Comparison of ENCODE assay signal across 19 cellular contexts in the genomic region with DNA sequence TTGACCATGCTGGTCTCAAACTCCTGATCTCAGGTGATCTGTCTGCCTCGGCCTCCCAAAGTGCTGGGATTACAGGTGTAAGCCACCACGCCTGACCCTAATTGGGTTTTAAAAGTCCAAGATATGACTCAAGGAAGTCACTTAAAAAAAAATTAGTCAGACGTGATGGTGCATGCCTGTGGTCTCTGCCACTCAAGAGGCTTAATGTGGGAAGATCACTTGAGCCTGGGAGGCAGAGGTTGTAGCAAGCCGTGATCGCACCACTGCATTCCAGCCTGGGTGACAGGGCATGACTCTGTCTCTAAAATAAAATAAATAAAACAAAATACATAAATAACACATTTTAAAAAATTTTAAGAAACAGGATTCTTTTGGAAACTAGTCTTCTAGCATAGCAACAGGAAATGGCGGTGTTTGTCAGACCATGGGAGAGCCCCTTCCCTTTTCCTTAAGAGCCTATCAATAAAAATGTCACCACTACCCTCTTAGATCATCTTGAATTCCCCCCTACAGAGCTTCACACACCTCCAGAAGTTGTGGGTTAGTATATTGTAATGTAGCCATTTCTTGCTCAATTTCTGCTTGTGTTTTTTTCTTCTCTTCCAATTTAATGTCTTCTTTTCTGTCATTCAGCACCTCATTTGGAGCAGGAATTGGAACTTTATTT. TPM values are rescaled to one million over a fixed set of nuclear protein-coding genes. Genes with fewer than 3 reads are reported as not detected.
DNase-seq lines count a peak whose midpoint lies in the region; ATAC-seq and TF ChIP-seq lines count a peak whose summit lies in the region.
"Had no signal": no experiment of that assay in that cellular context is flagged by ENCODE, and none has a peak within 500 bp of the region (broad histone marks: within the 10 kb centered on the region; RNA-seq: fewer than 3 reads in every experiment).

No MANE protein-coding gene starts in this region.

- H3K27me3 ChIP-seq in heart left ventricle, result no peaks in the 10 kb centered on the region
- H3K27me3 ChIP-seq in right atrium auricular region, result no peaks in the 10 kb centered on the region
- no peaks in the 10 kb centered on the region for H3K27me3 ChIP-seq in RWPE2 (ENCODE audit: insufficient read depth, poor library complexity, severe bottlenecking)
- no peaks in the 10 kb centered on the region for H3K27me3 ChIP-seq in fibroblast of lung (ENCODE audit: control insufficient read depth, insufficient read depth, low read length)
- H3K27me3 ChIP-seq: dorsolateral prefrontal cortex, thyroid gland had no signal

- intact Hi-C loops in heart left ventricle (cut with DNase I), result no loop called here

- no peaks in the 10 kb centered on the region for H3K79me2 ChIP-seq in fibroblast of lung (ENCODE audit: control insufficient read depth, insufficient read depth, low read length)

- peak overlapping the region in 8 of 12 donors; percentile 35 to 78 (median 66) for H3K27ac ChIP-seq in heart left ventricle
- H3K27ac ChIP-seq in right atrium auricular region, result peak overlapping the region in 1 of 2 donors; percentile 77
- peak overlapping the region; percentile 49 for H3K27ac ChIP-seq in RWPE2 (ENCODE audit: poor library complexity, severe bottlenecking)
- peak overlapping the region; percentile 27 for H3K27ac ChIP-seq in fibroblast of lung (ENCODE audit: insufficient read depth, low read length)
- H3K27ac ChIP-seq: dorsolateral prefrontal cortex, thyroid gland, VCaP had no signal

- no peak for TF ChIP-seq POLR2A in heart left ventricle (IDR thresholded peaks at IDR 0.05)

- peaks cover 0 to 31% (median 6%) of the 10 kb centered on the region in 12 donors for H3K4me1 ChIP-seq in heart left ventricle
- H3K4me1 ChIP-seq in right atrium auricular region, result peaks cover 0 to 12% of the 10 kb centered on the region in 2 donors
- peaks cover 18% of the 10 kb centered on the region for H3K4me1 ChIP-seq in RWPE2 (ENCODE audit: insufficient read depth, poor library complexity, severe bottlenecking)
- H3K4me1 ChIP-seq in fibroblast of lung (ENCODE audit: control insufficient read depth, extremely low read depth, insufficient read depth, low read length), result peaks cover 6% of the 10 kb centered on the region

- H2AFZ ChIP-seq in fibroblast of lung (ENCODE audit: low read length), result no peak overlapping the region

- peaks cover 9% of the 10 kb centered on the region for H3K4me1 Mint-ChIP-seq in stimulated activated naive CD8-positive, alpha-beta T cell treated with anti-CD3 and anti-CD28 coated beads, Interleukin-15, Interleukin-2, amounts not matched to agents 100 ng/mL and 50 ng/mL, for 24 hours (ENCODE audit: low read depth)
- no peaks in the 10 kb centered on the region for H3K4me1 Mint-ChIP-seq in effector memory CD8-positive, alpha-beta T cell (ENCODE audit: low read depth in 2 of 2)
- H3K4me1 Mint-ChIP-seq: immature natural killer cell had no signal

- H3K9me3 Mint-ChIP-seq in stimulated activated naive CD8-positive, alpha-beta T cell treated with anti-CD3 and anti-CD28 coated beads, Interleukin-15, Interleukin-2, amounts not matched to agents 100 ng/mL and 50 ng/mL, for 24 hours, result no peaks in the 10 kb centered on the region
- no peaks in the 10 kb centered on the region for H3K9me3 Mint-ChIP-seq in effector memory CD8-positive, alpha-beta T cell
- H3K9me3 Mint-ChIP-seq: immature natural killer cell had no signal

- no peak overlapping the region for H3K9ac ChIP-seq in fibroblast of lung (ENCODE audit: insufficient read depth, low read length)

- peaks cover 76% of the 10 kb centered on the region for H3K36me3 Mint-ChIP-seq in stimulated activated naive CD8-positive, alpha-beta T cell treated with anti-CD3 and anti-CD28 coated beads, Interleukin-15, Interleukin-2, amounts not matched to agents 100 ng/mL and 50 ng/mL, for 24 hours (ENCODE audit: low read depth)
- peaks cover 47% of the 10 kb centered on the region for H3K36me3 Mint-ChIP-seq in effector memory CD8-positive, alpha-beta T cell (ENCODE audit: insufficient read depth)

- H3K4me3 ChIP-seq in heart left ventricle (no peak overlapping the region), right atrium auricular region (no peak overlapping the region), RWPE2 (ENCODE audit: severe bottlenecking) (no peak overlapping the region), fibroblast of lung (replicated peaks in 1 of 4; ENCODE audit: control extremely low read depth in 1 of 4, insufficient read depth in 1 of 4, low read depth in 3 of 4, low read length in 4 of 4) (no peak overlapping the region)
- H3K4me3 ChIP-seq: dorsolateral prefrontal cortex, mucosa of descending colon, thyroid gland had no signal

- H3K4me2 ChIP-seq in fibroblast of lung (ENCODE audit: extremely low read depth, insufficient read depth, low read length), result no peak overlapping the region

- H3K36me3 ChIP-seq in heart left ventricle (peaks cover 0 to 78% (median 64%) of the 10 kb centered on the region in 9 donors), right atrium auricular region (peaks cover 50% of the 10 kb centered on the region), RWPE2 (ENCODE audit: low read depth) (peaks cover 88% of the 10 kb centered on the region), fibroblast of lung (ENCODE audit: control insufficient read depth, insufficient read depth, low read length) (peaks cover 9% of the 10 kb centered on the region)

- H3K27ac Mint-ChIP-seq in stimulated activated naive CD8-positive, alpha-beta T cell treated with anti-CD3 and anti-CD28 coated beads, Interleukin-15, Interleukin-2, amounts not matched to agents 100 ng/mL and 50 ng/mL, for 24 hours, result peak overlapping the region; percentile 41
- no peak overlapping the region for H3K27ac Mint-ChIP-seq in effector memory CD8-positive, alpha-beta T cell

- 85 to 91% (median 88%) methylated on average over 6 of the region's 6 CpGs for WGBS in heart left ventricle, 4 donors

- H3K9me3 ChIP-seq in heart left ventricle (no peaks in the 10 kb centered on the region), right atrium auricular region (no peaks in the 10 kb centered on the region), RWPE2 (ENCODE audit: severe bottlenecking) (no peaks in the 10 kb centered on the region), fibroblast of lung (ENCODE audit: control insufficient read depth, insufficient read depth, low read depth, low read length) (no peaks in the 10 kb centered on the region)
- H3K9me3 ChIP-seq: mucosa of descending colon, thyroid gland had no signal

- ATAC-seq in heart left ventricle (no peak), RWPE2 (ENCODE audit: low read depth) (no peak), HG03460 (IDR thresholded peaks at IDR 0.05; ENCODE audit: unreplicated experiment) (no peak), GM18519 (IDR thresholded peaks at IDR 0.05; ENCODE audit: low FRiP score, unreplicated experiment) (no peak)
- no peak for ATAC-seq in effector memory CD8-positive, alpha-beta T cell (replicated peaks)

- no peak overlapping the region for H3K4me3 Mint-ChIP-seq in stimulated activated naive CD8-positive, alpha-beta T cell treated with anti-CD3 and anti-CD28 coated beads, Interleukin-15, Interleukin-2, amounts not matched to agents 100 ng/mL and 50 ng/mL, for 24 hours
- no peak overlapping the region for H3K4me3 Mint-ChIP-seq in effector memory CD8-positive, alpha-beta T cell
- H3K4me3 Mint-ChIP-seq: immature natural killer cell had no signal

- no peak for TF ChIP-seq CTCF in heart left ventricle (IDR thresholded peaks at IDR 0.05)
- TF ChIP-seq CTCF in right atrium auricular region (IDR thresholded peaks at IDR 0.05), result no peak
- no peak for TF ChIP-seq CTCF in RWPE2 (IDR thresholded peaks at IDR 0.05; ENCODE audit: poor library complexity, severe bottlenecking)
- TF ChIP-seq CTCF in fibroblast of lung (conservative IDR thresholded peaks at IDR 0.05 in 1 of 2, IDR thresholded peaks at IDR 0.05 in 1 of 2; ENCODE audit: low read depth in 1 of 2, low read length in 2 of 2), result no peak

- H3K27me3 Mint-ChIP-seq in stimulated activated naive CD8-positive, alpha-beta T cell treated with anti-CD3 and anti-CD28 coated beads, Interleukin-15, Interleukin-2, amounts not matched to agents 100 ng/mL and 50 ng/mL, for 24 hours, result no peaks in the 10 kb centered on the region
- H3K27me3 Mint-ChIP-seq in effector memory CD8-positive, alpha-beta T cell, result no peaks in the 10 kb centered on the region

- DNase-seq in heart left ventricle (no peak), right atrium auricular region (ENCODE audit: low spot score) (no peak), RWPE2 (ENCODE audit: low spot score) (no peak), fibroblast of lung (ENCODE audit: low read depth in 2 of 2) (peak in 1 of 2 donors; percentile 72)
- DNase-seq in effector memory CD8-positive, alpha-beta T cell, result no peak
- DNase-seq: activated CD8-positive, alpha-beta memory T cell treated with anti-CD3 and anti-CD28 coated beads, Interleukin-2, amount 50 U/mL, for 4 hours; anterior cingulate cortex; dorsolateral prefrontal cortex; foreskin melanocyte; immature natural killer cell; mucosa of descending colon; NCI-H2081; NCI-H82; posterior cingulate gyrus; thyroid gland had no signal

- H4K20me1 ChIP-seq in fibroblast of lung (ENCODE audit: control insufficient read depth, extremely low read depth, insufficient read depth, low read length), result no peaks in the 10 kb centered on the region

RNA-seq across cellular contexts. Expression of gene SFT2D3, which starts 20.1 kb away (rescaled TPM):
- 1 to 10 TPM; 2.4 to 5.2 (median 3.7) TPM for total RNA-seq in heart left ventricle
- polyA plus RNA-seq in heart left ventricle, result 1 to 10 TPM; 2.8 to 3.4 TPM
- 1 to 10 TPM; 3.8 to 5.9 TPM for total RNA-seq in right atrium auricular region
- total RNA-seq in fibroblast of lung, result 4.1 and 5.1 TPM in 2 replicates
- 3.6 and 5.5 TPM in 2 replicates for polyA plus RNA-seq in fibroblast of lung
- polyA plus RNA-seq in fibroblast of lung (2012), result not detected in 2 replicates
- polyA minus RNA-seq in fibroblast of lung (ENCODE audit: low replicate concordance), result 0.74 and 0.75 TPM in 2 replicates

RNA-seq across cellular contexts. Expression of gene LIMS2, which starts 46.1 kb away (rescaled TPM):
- total RNA-seq in heart left ventricle (100 to 1,000 TPM in 7 of 9 donors, 10 to 100 TPM in 2; 97.1 to 225 (median 158) TPM), right atrium auricular region (10 to 100 TPM; 80.2 to 91.7 TPM), fibroblast of lung (0.51 and 1.8 TPM in 2 replicates)
- polyA plus RNA-seq in heart left ventricle (100 to 1,000 TPM; 115 to 293 TPM), fibroblast of lung (3.0 and 17.3 TPM in 2 replicates)
- 9.7 and 42.5 TPM in 2 replicates for polyA plus RNA-seq in fibroblast of lung (2012)
- polyA minus RNA-seq in fibroblast of lung (ENCODE audit: low replicate concordance), result 29.9 and 125 TPM in 2 replicates

Comparison
In these comparisons a context has a peak if more than half of its experiments do, and no peak if none do; other contexts are left out.
1. RNA of gene LIMS2, which starts 46.1 kb away (total RNA-seq): 97.1 to 225 TPM in heart left ventricle and 80.2 to 91.7 TPM in right atrium auricular region; 0.51 to 1.8 TPM in fibroblast of lung; every median in the first group is over 10 times any median in the second.